In the genomic region with DNA sequence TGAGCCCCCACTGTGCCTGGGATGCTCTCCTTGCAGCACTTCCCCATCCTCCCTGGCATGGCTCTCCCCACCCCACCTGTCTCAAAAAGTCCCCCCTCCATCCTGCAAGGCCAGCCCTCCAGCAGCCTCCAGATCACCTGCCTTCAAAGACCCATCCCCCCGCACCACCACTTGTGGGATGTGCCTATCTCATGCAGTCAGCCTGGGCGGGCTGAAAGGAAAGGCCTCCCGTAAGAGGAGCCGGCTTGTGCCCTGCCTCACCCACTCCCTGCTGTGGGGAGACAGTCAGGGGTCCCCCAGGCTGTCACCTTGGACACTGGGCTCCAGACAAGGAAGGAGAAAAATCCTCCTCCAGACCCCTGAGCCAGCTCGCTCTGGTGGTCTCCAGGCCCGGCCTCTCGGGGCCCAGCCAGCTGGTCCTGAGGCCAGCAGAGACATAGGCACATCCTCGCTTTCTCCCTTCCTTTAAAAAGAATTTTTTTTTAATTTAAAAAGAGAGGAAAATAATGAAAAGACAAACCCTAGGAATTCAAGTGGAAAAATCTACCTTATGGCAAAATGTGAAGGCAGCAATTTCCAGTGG, we compare ENCODE assay signal across 13 cellular contexts.
"Had no signal": no experiment of that assay in that cellular context is flagged by ENCODE, and none has a peak within 500 bp of the region (broad histone marks: within the 10 kb centered on the region; RNA-seq: fewer than 3 reads in every experiment).

No MANE protein-coding gene starts in this region.

- H3K9me3 ChIP-seq: gastroesophageal sphincter, pancreas, transverse colon had no signal

- H3K27ac ChIP-seq: gastroesophageal sphincter, pancreas, transverse colon, VCaP had no signal

- DNase-seq: activated CD4-positive, alpha-beta memory T cell treated with anti-CD3 and anti-CD28 coated beads, Interleukin-2, amount 10 ng/mL, durations not matched to agents 7 days and 5 days; activated CD4-positive, alpha-beta T cell treated with anti-CD3 and anti-CD28 coated beads for 4 hours; activated effector memory CD4-positive, alpha-beta T cell treated with Interleukin-2 at 50 U/mL for 16 hours; activated naive CD4-positive, alpha-beta T cell treated with anti-CD3 and anti-CD28 coated beads, Interleukin-2, amount 50 U/mL, for 16 hours; activated T-cell treated with anti-CD3 and anti-CD28 coated beads, Interleukin-2, amount 50 U/mL, for 4 hours; pancreas; stimulated activated naive CD8-positive, alpha-beta T cell treated with anti-CD3 and anti-CD28 coated beads, Interleukin-15, Interleukin-2, amounts not matched to agents 100 U/mL and 50 U/mL, for 24 hours; transverse colon had no signal

- ATAC-seq: activated T-cell treated with anti-CD3 and anti-CD28 coated beads, Interleukin-2, amount 50 U/mL, for 4 hours; gastroesophageal sphincter; pancreas; sciatic nerve; stimulated activated naive CD8-positive, alpha-beta T cell treated with anti-CD3 and anti-CD28 coated beads, Interleukin-15, Interleukin-2, amounts not matched to agents 100 U/mL and 50 U/mL, for 24 hours had no signal

- H3K4me1 ChIP-seq: pancreas, transverse colon had no signal

- H3K36me3 ChIP-seq: gastroesophageal sphincter, pancreas, transverse colon had no signal

- H3K4me3 ChIP-seq: dorsolateral prefrontal cortex, gastroesophageal sphincter, lung, pancreas, transverse colon had no signal

- FAIRE-seq: pancreas had no signal
